ENCODE assay signal across 20 cellular contexts in genomic region chr1:227771771-227772170, GRCh38. TPM values are rescaled to one million over a fixed set of nuclear protein-coding genes. Genes with fewer than 3 reads are reported as not detected.
DNase-seq lines count a peak whose midpoint lies in the region; ATAC-seq and TF ChIP-seq lines count a peak whose summit lies in the region.
"Had no signal": no experiment of that assay in that cellular context is flagged by ENCODE, and none has a peak within 500 bp of the region (broad histone marks: within the 10 kb centered on the region; RNA-seq: fewer than 3 reads in every experiment).

No MANE protein-coding gene starts in this region.

- H3K4me3 ChIP-seq in H7 (ENCODE audit: insufficient read depth, low read depth, low read length) (no peak overlapping the region), left lung (no peak overlapping the region), osteoblast (ENCODE audit: insufficient read depth, low read length) (no peak overlapping the region), upper lobe of right lung (no peak overlapping the region)
- H3K4me3 ChIP-seq: BLaER1 had no signal

- no peak for TF ChIP-seq CTCF in left lung (IDR thresholded peaks at IDR 0.05)
- no peak for TF ChIP-seq CTCF in osteoblast (IDR thresholded peaks at IDR 0.05; ENCODE audit: extremely low read depth, low read depth, low read length)
- no peak for TF ChIP-seq CTCF in upper lobe of right lung (IDR thresholded peaks at IDR 0.05)

- ATAC-seq in left lung (peak; percentile 10), upper lobe of right lung (peak; percentile 41), GM21367 (IDR thresholded peaks at IDR 0.05; ENCODE audit: unreplicated experiment) (no peak)
- ATAC-seq: CD8-positive, alpha-beta T cell had no signal

- no peak overlapping the region for H2AFZ ChIP-seq in osteoblast (ENCODE audit: low read length)

- no peak overlapping the region for H3K27ac ChIP-seq in left lung
- H3K27ac ChIP-seq in osteoblast (ENCODE audit: low read depth, low read length), result no peak overlapping the region
- no peak overlapping the region for H3K27ac ChIP-seq in upper lobe of right lung
- H3K27ac ChIP-seq: BLaER1 had no signal

- H3K4me1 ChIP-seq in left lung (peaks cover 0 to 9% of the 10 kb centered on the region in 2 donors), osteoblast (ENCODE audit: insufficient read depth, low read length) (peaks cover 17% of the 10 kb centered on the region), upper lobe of right lung (no peaks in the 10 kb centered on the region)
- H3K4me1 ChIP-seq: BE2C, Caco-2 had no signal

- intact Hi-C loops in left lung (cut with DNase I) (no loop called here), upper lobe of right lung (cut with DNase I) (no loop called here)

- H3K4me2 ChIP-seq in osteoblast (ENCODE audit: insufficient read depth, low read length), result no peak overlapping the region
- H3K4me2 ChIP-seq: BLaER1 had no signal

- H4K20me1 ChIP-seq in osteoblast (ENCODE audit: insufficient read depth, low read length), result peaks cover 20% of the 10 kb centered on the region

- H3K36me3 ChIP-seq in H7 (replicated peaks; ENCODE audit: control insufficient read depth, insufficient read depth, low read length) (peaks cover 16% of the 10 kb centered on the region), left lung (peaks cover 0 to 73% of the 10 kb centered on the region in 2 donors), osteoblast (ENCODE audit: insufficient read depth, low read length) (peaks cover 29% of the 10 kb centered on the region), upper lobe of right lung (peaks cover 11% of the 10 kb centered on the region)

- no peaks in the 10 kb centered on the region for H3K9me3 ChIP-seq in left lung
- no peaks in the 10 kb centered on the region for H3K9me3 ChIP-seq in osteoblast (ENCODE audit: low read depth, low read length)
- no peaks in the 10 kb centered on the region for H3K9me3 ChIP-seq in upper lobe of right lung
- H3K9me3 ChIP-seq: BE2C, BLaER1, Caco-2 had no signal

- no peaks in the 10 kb centered on the region for H3K79me2 ChIP-seq in osteoblast (ENCODE audit: insufficient read depth, low read length)

- DNase-seq in H7 (peak; percentile 38), left lung (no peak), osteoblast (ENCODE audit: insufficient read length, low spot score, missing footprints) (peak; percentile 18), upper lobe of right lung (peak; percentile 46), NCI-H1105 treated with DMSO at 0.1 percent for 48 hours (lab: John Stamatoyannopoulos, UW) (no peak)
- DNase-seq in activated CD4-positive, alpha-beta T cell treated with anti-CD3 and anti-CD28 coated beads for 4 hours, result no peak
- no peak for DNase-seq in activated T-cell treated with anti-CD3 and anti-CD28 coated beads, Interleukin-2, amount 50 U/mL, for 48 hours
- DNase-seq: 8988T; ACHN; BE2C; C1 segment of cervical spinal cord; Caco-2; Calu3; CD4-positive, CD25-positive, alpha-beta regulatory T cell; CD8-positive, alpha-beta T cell; DMS79 treated with DMSO at 0.1 percent for 48 hours; GF-D8 had no signal

- H3K27me3 ChIP-seq in H7 (ENCODE audit: control insufficient read depth, insufficient read depth, low read length) (no peaks in the 10 kb centered on the region), left lung (no peaks in the 10 kb centered on the region), osteoblast (ENCODE audit: insufficient read depth, low read length) (no peaks in the 10 kb centered on the region), upper lobe of right lung (no peaks in the 10 kb centered on the region)
- H3K27me3 ChIP-seq: BE2C, BLaER1 had no signal

RNA-seq across cellular contexts. Expression of gene SNAP47, which starts 36.5 kb away (rescaled TPM):
- total RNA-seq in H7 (2014; rRNA removed; shearing (Covaris generic)), result 122 and 123 TPM in 2 replicates
- total RNA-seq in left lung (10 to 100 TPM; 24.5 to 29.7 TPM), osteoblast (47.7 and 51.4 TPM in 2 replicates), upper lobe of right lung (27.7 TPM)

RNA-seq across cellular contexts. Expression of gene JMJD4, which starts 36.7 kb away (rescaled TPM):
- 45.3 and 54.4 TPM in 2 replicates for total RNA-seq in H7 (2014; rRNA removed; shearing (Covaris generic))
- total RNA-seq in left lung, result 10 to 100 TPM; 13.4 to 16.1 TPM
- 27.5 and 30.4 TPM in 2 replicates for total RNA-seq in osteoblast
- total RNA-seq in upper lobe of right lung, result 15.1 TPM

RNA-seq across cellular contexts. Expression of gene PRSS38, which starts 43.7 kb away (rescaled TPM):
- not detected in 2 replicates for total RNA-seq in H7 (2014; rRNA removed; shearing (Covaris generic))
- total RNA-seq in left lung (not detected), osteoblast (not detected in 2 replicates), upper lobe of right lung (not detected)
- total RNA-seq: A673; Caco-2; Calu3; CD4-positive, CD25-positive, alpha-beta regulatory T cell; CD8-positive, alpha-beta T cell had no signal

Comparison
In these comparisons a context has a peak if more than half of its experiments do, and no peak if none do; other contexts are left out.
1. DNase-seq: peak in H7 (single experiment), osteoblast (single experiment) and upper lobe of right lung (single experiment); none in left lung (0 of 2), NCI-H1105 treated with DMSO at 0.1 percent for 48 hours (single experiment), activated CD4-positive, alpha-beta T cell treated with anti-CD3 and anti-CD28 coated beads for 4 hours (0 of 2) and activated T-cell treated with anti-CD3 and anti-CD28 coated beads, Interleukin-2, amount 50 U/mL, for 48 hours (0 of 2).